Comparison of ENCODE assay signal across 8 cellular contexts in genomic region chr11:64207247-64208085, GRCh38. TPM values are rescaled to one million over a fixed set of nuclear protein-coding genes. Genes with fewer than 3 reads are reported as not detected.
DNase-seq lines count a peak whose midpoint lies in the region; ATAC-seq, FAIRE-seq and TF ChIP-seq lines count a peak whose summit lies in the region.

No MANE protein-coding gene starts in this region.

- FAIRE-seq in astrocyte (lab: Jason Lieb, UNC) = no peak
- FAIRE-seq in D721Med (lab: Jason Lieb, UNC) = no peak

- TF ChIP-seq CTCF in astrocyte (IDR thresholded peaks at IDR 0.05; ENCODE audit: insufficient read depth, low read depth, low read length) (no peak), lower lobe of right lung (IDR thresholded peaks at IDR 0.05) (no peak), D721Med (IDR thresholded peaks at IDR 0.05; ENCODE audit: insufficient read depth, missing control alignments) (no peak)

- no peaks in the 10 kb centered on the region for H3K27me3 Mint-ChIP-seq in T-helper 17 cell
- H3K27me3 Mint-ChIP-seq in astrocyte (ENCODE audit: low read depth, unreplicated experiment) = no peaks in the 10 kb centered on the region

- peak overlapping the region; percentile 65 for H3K27ac ChIP-seq in astrocyte (ENCODE audit: low read depth, low read length)
- H3K27ac ChIP-seq in lower lobe of right lung = peak overlapping the region; percentile 85

- H3K4me1 ChIP-seq in astrocyte (ENCODE audit: insufficient read depth, low read length) (peaks cover 25% of the 10 kb centered on the region), lower lobe of right lung (peaks cover 50% of the 10 kb centered on the region)

- H3K36me3 ChIP-seq in astrocyte (ENCODE audit: insufficient read depth, low read length) (peaks cover 21% of the 10 kb centered on the region), lower lobe of right lung (peaks cover 54% of the 10 kb centered on the region)

- intact Hi-C loops in lower lobe of right lung (cut with DNase I) = no loop called here

- DNase-seq in T-helper 17 cell = peak; percentile 35 to 51 (median 46)
- DNase-seq in astrocyte (ENCODE audit: low read depth) = peak; percentile 73
- DNase-seq in lower lobe of right lung = peak; percentile 79
- peak; percentile 83 to 86 for DNase-seq in stimulated activated CD8-positive, alpha-beta memory T cell treated with anti-CD3 and anti-CD28 coated beads, Interleukin-15, amount 100 ng/mL, for 48 hours (ENCODE audit: low read depth in 2 of 2)
- DNase-seq in NCI-H774 (lab: John Stamatoyannopoulos, UW) = no peak
- no peak for DNase-seq in D721Med (ENCODE audit: insufficient read length, low spot score)

- H3K4me3 ChIP-seq in astrocyte (ENCODE audit: insufficient read depth, low read depth, low read length) (no peak overlapping the region), lower lobe of right lung (peak overlapping the region; percentile 64)

- H3K27ac Mint-ChIP-seq in T-helper 17 cell (peak overlapping the region; percentile 90), astrocyte (ENCODE audit: unreplicated experiment) (peak overlapping the region; percentile 78)

- H3K9me3 ChIP-seq in T-helper 17 cell (ENCODE audit: control insufficient read depth, low read length, poor library complexity, severe bottlenecking) (no peaks in the 10 kb centered on the region), astrocyte (ENCODE audit: insufficient read depth, low read depth, low read length) (no peaks in the 10 kb centered on the region), lower lobe of right lung (no peaks in the 10 kb centered on the region)

- H3K4me1 Mint-ChIP-seq in T-helper 17 cell (peaks cover 39% of the 10 kb centered on the region), astrocyte (ENCODE audit: low read depth, unreplicated experiment) (peaks cover 17% of the 10 kb centered on the region)

- peaks cover 10% of the 10 kb centered on the region for H3K36me3 Mint-ChIP-seq in T-helper 17 cell (ENCODE audit: low read depth)
- H3K36me3 Mint-ChIP-seq in astrocyte (ENCODE audit: low read depth, unreplicated experiment) = peaks cover 21% of the 10 kb centered on the region

- peaks cover 21% of the 10 kb centered on the region for H4K20me1 ChIP-seq in astrocyte (ENCODE audit: insufficient read depth, low read length)

- H3K4me2 ChIP-seq in astrocyte (ENCODE audit: low read length) = peak overlapping the region; percentile 75

- H3K79me2 ChIP-seq in astrocyte (ENCODE audit: insufficient read depth, low read length) = no peaks in the 10 kb centered on the region

- no peaks in the 10 kb centered on the region for H3K27me3 ChIP-seq in astrocyte (ENCODE audit: insufficient read depth, low read length)
- no peaks in the 10 kb centered on the region for H3K27me3 ChIP-seq in lower lobe of right lung (ENCODE audit: low read depth)

- H3K9ac ChIP-seq in astrocyte (ENCODE audit: low read length) = peak overlapping the region; percentile 38

- no peaks in the 10 kb centered on the region for H3K9me3 Mint-ChIP-seq in astrocyte (ENCODE audit: unreplicated experiment)

- peak overlapping the region; percentile 30 for H2AFZ ChIP-seq in astrocyte (ENCODE audit: low read depth, low read length)

- ATAC-seq in GM18868 (IDR thresholded peaks at IDR 0.05; ENCODE audit: unreplicated experiment) (peak; percentile 51), HG03135 (IDR thresholded peaks at IDR 0.05; ENCODE audit: unreplicated experiment) (peak; percentile 67), T-helper 17 cell (peak; percentile 68), lower lobe of right lung (peak; percentile 58)

- H3K4me3 Mint-ChIP-seq in T-helper 17 cell = peak overlapping the region; percentile 92
- H3K4me3 Mint-ChIP-seq in astrocyte (ENCODE audit: unreplicated experiment) = no peak overlapping the region

RNA-seq across cellular contexts. Expression of gene FERMT3, which starts 0.9 kb away (rescaled TPM):
- 100 to 1,000 TPM; 151 to 182 TPM for total RNA-seq in T-helper 17 cell
- 1.3 and 1.6 TPM in 2 replicates for total RNA-seq in astrocyte
- 92.0 TPM for total RNA-seq in lower lobe of right lung

RNA-seq across cellular contexts. Expression of gene TRPT1, which starts 18.5 kb away (rescaled TPM):
- total RNA-seq in T-helper 17 cell (10 to 100 TPM; 16.2 to 16.6 TPM), astrocyte (28.8 and 29.4 TPM in 2 replicates), lower lobe of right lung (27.8 TPM)

RNA-seq across cellular contexts. Expression of gene NUDT22, which starts 18.6 kb away (rescaled TPM):
- total RNA-seq in T-helper 17 cell = 10 to 100 TPM; 30.8 to 42.8 TPM
- 40.2 and 40.7 TPM in 2 replicates for total RNA-seq in astrocyte
- total RNA-seq in lower lobe of right lung = 45.0 TPM

RNA-seq across cellular contexts. Expression of gene STIP1, which starts 21.5 kb away (rescaled TPM):
- 10 to 100 TPM; 66.9 to 69.1 TPM for total RNA-seq in T-helper 17 cell
- total RNA-seq in astrocyte = 179 and 200 TPM in 2 replicates
- total RNA-seq in lower lobe of right lung = 125 TPM

RNA-seq across cellular contexts. Expression of gene DNAJC4, which starts 22.9 kb away (rescaled TPM):
- total RNA-seq in T-helper 17 cell = 10 to 100 TPM; 29.0 to 35.0 TPM
- 23.8 and 25.7 TPM in 2 replicates for total RNA-seq in astrocyte
- 39.5 TPM for total RNA-seq in lower lobe of right lung

Comparison
In these comparisons a context has a peak if more than half of its experiments do, and no peak if none do; other contexts are left out.
1. DNase-seq: peak in T-helper 17 cell (3 of 3), astrocyte (single experiment), lower lobe of right lung (single experiment) and stimulated activated CD8-positive, alpha-beta memory T cell treated with anti-CD3 and anti-CD28 coated beads, Interleukin-15, amount 100 ng/mL, for 48 hours (2 of 2); none in NCI-H774 (single experiment) and D721Med (single experiment).
2. RNA of gene FERMT3, which starts 0.9 kb away (total RNA-seq): 151 to 182 TPM in T-helper 17 cell and 92.0 TPM in lower lobe of right lung (single experiment); 1.3 to 1.6 TPM in astrocyte; every median in the first group is over 10 times any median in the second.
3. Peak in every context shown above with its lines, with median percentiles within 50 percentile points of each other: ATAC-seq.